11 cellular contexts compared by ENCODE assay signal in genomic region chr17:83082435-83082834, GRCh38. TPM values are rescaled to one million over a fixed set of nuclear protein-coding genes. Genes with fewer than 3 reads are reported as not detected.
DNase-seq lines count a peak whose midpoint lies in the region; ATAC-seq and TF ChIP-seq lines count a peak whose summit lies in the region.
"Had no signal": no experiment of that assay in that cellular context is flagged by ENCODE, and none has a peak within 500 bp of the region (broad histone marks: within the 10 kb centered on the region; RNA-seq: fewer than 3 reads in every experiment).

No MANE protein-coding gene starts in this region.

- TSS peak; percentile 29 for BruUV-seq in PC-3 (replicated peaks; lab: Mats Ljungman, UMichigan)

- in situ Hi-C loops in brain microvascular endothelial cell (cut with HindIII; ENCODE audit: low pct_ligation_motif_present, low sequenced_read_pairs) = no loop called here

- no peaks in the 10 kb centered on the region for H3K36me3 ChIP-seq in CD4-positive, CD25-positive, alpha-beta regulatory T cell (ENCODE audit: control insufficient read depth, insufficient read depth, low read length)
- no peaks in the 10 kb centered on the region for H3K36me3 ChIP-seq in PC-3 (ENCODE audit: low read depth, low read length)
- no peaks in the 10 kb centered on the region for H3K36me3 ChIP-seq in endodermal cell (ENCODE audit: control insufficient read depth, insufficient read depth, low read length)
- no peaks in the 10 kb centered on the region for H3K36me3 ChIP-seq in psoas muscle (ENCODE audit: insufficient read depth in 1 of 2, low read depth in 1 of 2)
- H3K36me3 ChIP-seq in brain microvascular endothelial cell (replicated peaks) = peaks cover 34% of the 10 kb centered on the region

- H3K27ac Mint-ChIP-seq in CD4-positive, CD25-positive, alpha-beta regulatory T cell = peak overlapping the region in 2 of 3 donors; percentile 58 to 72
- no peak overlapping the region for H3K27ac Mint-ChIP-seq in endodermal cell

- H3K4me1 Mint-ChIP-seq in CD4-positive, CD25-positive, alpha-beta regulatory T cell = peaks cover 0 to 35% (median 10%) of the 10 kb centered on the region in 4 donors
- H3K4me1 Mint-ChIP-seq in endodermal cell = peaks cover 4% of the 10 kb centered on the region

- H3K79me2 ChIP-seq in PC-3 (ENCODE audit: low read length) = 0 out of 2 replicates have a peak, but pooled peaks cover 22% of the 10 kb centered on the region

- peaks cover 0 to 2% (median 0%) of the 10 kb centered on the region in 7 donors for H3K9me3 Mint-ChIP-seq in CD4-positive, CD25-positive, alpha-beta regulatory T cell
- H3K9me3 Mint-ChIP-seq in endodermal cell = no peaks in the 10 kb centered on the region

- CTCF ChIA-PET in PC-3 (lab: Charles Lee) = no interaction called here

- H3K36me3 Mint-ChIP-seq in CD4-positive, CD25-positive, alpha-beta regulatory T cell = peaks cover 4% of the 10 kb centered on the region
- no peaks in the 10 kb centered on the region for H3K36me3 Mint-ChIP-seq in endodermal cell (ENCODE audit: low read depth)

- H3K27ac ChIP-seq in CD4-positive, CD25-positive, alpha-beta regulatory T cell (ENCODE audit: insufficient read depth, low read length, poor library complexity, severe bottlenecking) = no peak overlapping the region
- H3K27ac ChIP-seq in PC-3 (ENCODE audit: low read length) (no peak overlapping the region), endodermal cell (ENCODE audit: low read depth, low read length) (no peak overlapping the region), psoas muscle (no peak overlapping the region), brain microvascular endothelial cell (no peak overlapping the region)
- H3K27ac ChIP-seq: KMS-11 had no signal

- no peak overlapping the region for H3K4me2 ChIP-seq in PC-3 (ENCODE audit: low read length)
- H3K4me2 ChIP-seq: KMS-11 had no signal

- H3K9ac ChIP-seq in PC-3 (ENCODE audit: low read length) = no peak overlapping the region
- H3K9ac ChIP-seq in endodermal cell (ENCODE audit: extremely low read depth, low read length, poor library complexity, severe bottlenecking) = no peak overlapping the region
- H3K9ac ChIP-seq: KMS-11 had no signal

- ATAC-seq in CD4-positive, CD25-positive, alpha-beta regulatory T cell (ENCODE audit: low read depth in 2 of 2) = no peak
- ATAC-seq in PC-3 = no peak
- ATAC-seq in psoas muscle = no peak
- no peak for ATAC-seq in HG02973 (IDR thresholded peaks at IDR 0.05; ENCODE audit: unreplicated experiment)
- ATAC-seq in HG03025 (IDR thresholded peaks at IDR 0.05; ENCODE audit: low FRiP score, unreplicated experiment) = no peak

- peaks cover 12% of the 10 kb centered on the region for H3K27me3 Mint-ChIP-seq in CD4-positive, CD25-positive, alpha-beta regulatory T cell
- H3K27me3 Mint-ChIP-seq in endodermal cell (ENCODE audit: insufficient read depth) = peaks cover 31% of the 10 kb centered on the region

- POLR2A ChIA-PET in PC-3 (lab: Charles Lee; ENCODE audit: unreplicated experiment) = no interaction called here

- no peak overlapping the region for H3K4me3 ChIP-seq in CD4-positive, CD25-positive, alpha-beta regulatory T cell (ENCODE audit: low read depth, low read length)
- no peak overlapping the region for H3K4me3 ChIP-seq in PC-3 (ENCODE audit: low read length)
- H3K4me3 ChIP-seq in endodermal cell (ENCODE audit: low read length) = no peak overlapping the region
- H3K4me3 ChIP-seq in psoas muscle = peak overlapping the region; percentile 71
- H3K4me3 ChIP-seq in brain microvascular endothelial cell (ENCODE audit: low read depth, low read length) = no peak overlapping the region

- H3K9me2 ChIP-seq in PC-3 (replicated peaks; ENCODE audit: low read length) = no peaks in the 10 kb centered on the region

- intact Hi-C loops in PC-3 (cut with micrococcal nuclease) (no loop called here), psoas muscle (cut with DNase I) (no loop called here)

- H4K20me1 ChIP-seq in PC-3 (ENCODE audit: low read length) = no peaks in the 10 kb centered on the region

- H3K27me3 ChIP-seq in CD4-positive, CD25-positive, alpha-beta regulatory T cell (ENCODE audit: control insufficient read depth, insufficient read depth, low read length) = peaks cover 5% of the 10 kb centered on the region
- H3K27me3 ChIP-seq in PC-3 (ENCODE audit: low read length) (0 out of 2 replicates have a peak, but pooled peaks cover 6% of the 10 kb centered on the region), endodermal cell (ENCODE audit: control insufficient read depth, insufficient read depth, low read length, poor library complexity, severe bottlenecking) (peaks cover 47% of the 10 kb centered on the region), psoas muscle (ENCODE audit: insufficient read depth in 3 of 3, low read length in 2 of 3) (peaks cover 0 to 14% (median 7%) of the 10 kb centered on the region in 3 donors), brain microvascular endothelial cell (replicated peaks) (peaks cover 2% of the 10 kb centered on the region)

- H3K9me3 ChIP-seq in CD4-positive, CD25-positive, alpha-beta regulatory T cell (ENCODE audit: control insufficient read depth in 2 of 2, low read length in 2 of 2) = no peaks in the 10 kb centered on the region
- H3K9me3 ChIP-seq in PC-3 (ENCODE audit: low read length) (no peaks in the 10 kb centered on the region), endodermal cell (ENCODE audit: control insufficient read depth, low read length) (no peaks in the 10 kb centered on the region), psoas muscle (no peaks in the 10 kb centered on the region)

- H3K4me3 Mint-ChIP-seq in CD4-positive, CD25-positive, alpha-beta regulatory T cell = peak overlapping the region; percentile 67 to 84 (median 80)
- peak overlapping the region; percentile 51 for H3K4me3 Mint-ChIP-seq in endodermal cell

- no peak for DNase-seq in CD4-positive, CD25-positive, alpha-beta regulatory T cell
- DNase-seq in PC-3 (no peak), endodermal cell (no peak), psoas muscle (no peak), brain microvascular endothelial cell (no peak), NCI-H1417 (lab: John Stamatoyannopoulos, UW) (no peak)
- DNase-seq: EL, NCI-H510A treated with DMSO at 0.1 percent for 48 hours had no signal

- TF ChIP-seq CTCF in PC-3 (conservative IDR thresholded peaks at IDR 0.05; ENCODE audit: low read depth, low read length) (no peak), endodermal cell (conservative IDR thresholded peaks at IDR 0.05) (no peak), psoas muscle (IDR thresholded peaks at IDR 0.05) (no peak), brain microvascular endothelial cell (IDR thresholded peaks at IDR 0.05; ENCODE audit: low read depth, low read length, missing control alignments) (no peak)

- H3F3A ChIP-seq in PC-3 (ENCODE audit: low read length, unreplicated experiment) = no peaks in the 10 kb centered on the region

- peaks cover 21% of the 10 kb centered on the region for H3K4me1 ChIP-seq in CD4-positive, CD25-positive, alpha-beta regulatory T cell (ENCODE audit: control insufficient read depth, insufficient read depth, low read length, poor library complexity, severe bottlenecking)
- H3K4me1 ChIP-seq in PC-3 (ENCODE audit: insufficient read depth, low read length) = peaks cover 31% of the 10 kb centered on the region
- H3K4me1 ChIP-seq in endodermal cell (ENCODE audit: control insufficient read depth, insufficient read depth, low read length) = no peaks in the 10 kb centered on the region
- H3K4me1 ChIP-seq in psoas muscle = peaks cover 7% of the 10 kb centered on the region

- no peak overlapping the region for H2AFZ ChIP-seq in PC-3 (ENCODE audit: low read length)

- WGBS in endodermal cell (ENCODE audit: insufficient coverage in 1 of 2, insufficient read length in 1 of 2), 2 experiments = 92 to 94% methylated on average over 9 of the region's 9 CpGs
- 84 to 91% (median 85%) methylated on average over 9 of the region's 9 CpGs for WGBS in psoas muscle, 3 donors

RNA-seq across cellular contexts. Expression of gene METRNL, which starts 3.0 kb away (rescaled TPM):
- 22.7 TPM for total RNA-seq in CD4-positive, CD25-positive, alpha-beta regulatory T cell
- polyA plus RNA-seq in CD4-positive, CD25-positive, alpha-beta regulatory T cell = 1 to 10 TPM in 1 of 4 donors, under 1 TPM in 3; 0.47 to 3.1 (median 0.74) TPM
- 30.6 and 38.5 TPM in 2 replicates for total RNA-seq in PC-3 (2014; rRNA removed)
- 10 to 100 TPM in 1 of 2 donors, 1 to 10 TPM in 1; 7.3 to 10.3 TPM for total RNA-seq in endodermal cell
- 17.8 TPM for polyA plus RNA-seq in endodermal cell (2013, experiment 1 of 2)
- 16.6 TPM for polyA plus RNA-seq in endodermal cell (2013, experiment 2 of 2)
- 10 to 100 TPM in 3 of 4 donors, 1 to 10 TPM in 1; 9.3 to 24.0 (median 11.1) TPM for total RNA-seq in psoas muscle
- 10 to 100 TPM in 2 of 3 donors, 1 to 10 TPM in 1; 6.7 to 81.7 (median 12.3) TPM for polyA plus RNA-seq in psoas muscle
